Comparison of ENCODE assay signal across 13 cellular contexts in the genomic region with DNA sequence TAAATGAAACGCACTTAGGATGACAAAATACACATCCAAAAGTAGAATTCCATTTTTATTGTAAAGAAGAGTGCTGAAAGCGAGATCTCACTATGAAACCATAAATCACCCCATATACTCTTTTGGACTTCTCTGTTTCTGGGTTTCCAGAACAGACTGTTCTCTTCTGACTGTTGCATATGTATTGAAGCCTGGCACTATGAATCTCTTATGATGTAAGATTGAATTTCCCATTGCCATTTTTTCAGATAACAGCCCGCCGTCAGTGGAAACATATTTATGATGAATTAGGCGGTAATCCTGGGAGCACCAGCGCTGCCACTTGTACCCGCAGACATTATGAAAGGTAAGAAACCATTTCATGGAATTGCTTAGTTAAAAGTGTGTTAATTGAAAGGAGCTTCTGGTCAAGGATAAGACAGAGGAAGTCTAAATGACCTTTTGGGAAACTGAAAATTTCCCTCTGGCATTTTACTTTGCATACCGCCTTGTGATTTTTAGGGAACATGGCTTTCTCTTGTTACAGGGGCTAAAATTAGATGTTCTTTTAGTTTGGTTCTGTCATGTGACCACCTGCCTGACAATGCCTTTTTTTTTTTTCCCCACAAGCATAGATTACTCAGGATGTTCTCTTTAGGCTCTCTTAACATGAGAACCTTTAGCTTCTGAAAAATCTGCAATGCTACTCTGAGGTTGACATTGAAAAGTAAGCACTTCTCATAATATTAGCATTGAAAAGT.
DNase-seq lines count a peak whose midpoint lies in the region; ATAC-seq, FAIRE-seq and TF ChIP-seq lines count a peak whose summit lies in the region.
"Had no signal": no experiment of that assay in that cellular context is flagged by ENCODE, and none has a peak within 500 bp of the region (broad histone marks: within the 10 kb centered on the region; RNA-seq: fewer than 3 reads in every experiment).

No MANE protein-coding gene starts in this region.

- ATAC-seq in upper lobe of right lung = peak; percentile 64
- ATAC-seq: HCT116 had no signal

- no peaks in the 10 kb centered on the region for H3K9me3 Mint-ChIP-seq in activated naive CD4-positive, alpha-beta T cell treated with anti-CD3 and anti-CD28 coated beads for 36 hours
- no peaks in the 10 kb centered on the region for H3K9me3 Mint-ChIP-seq in nephron

- no peaks in the 10 kb centered on the region for H3K27me3 ChIP-seq in upper lobe of right lung

- CTCF ChIA-PET in activated naive CD4-positive, alpha-beta T cell treated with anti-CD3 and anti-CD28 coated beads for 36 hours (lab: Charles Lee) = interaction anchor here (0.7 to 2.1 kb wide), 2 partner anchors 9 to 183 kb away, joined by 3 to 6 read pairs; no protein-coding TSS in a partner anchor

- no peak for DNase-seq in activated naive CD4-positive, alpha-beta T cell treated with anti-CD3 and anti-CD28 coated beads for 36 hours
- no peak for DNase-seq in activated naive CD4-positive, alpha-beta T cell treated with Interleukin-2 at 50 U/mL for 16 hours
- DNase-seq in upper lobe of right lung (no peak), mesenteric fat pad (ENCODE audit: low spot score) (no peak), GM19239 (ENCODE audit: insufficient read length, low spot score) (no peak), islet precursor cell (no peak)
- DNase-seq: cerebellar nuclear complex, DMS79, NCI-H1417 treated with DMSO at 0.1 percent for 48 hours, NCI-H510A treated with DMSO at 0.1 percent for 48 hours had no signal

- intact Hi-C loops in activated naive CD4-positive, alpha-beta T cell treated with anti-CD3 and anti-CD28 coated beads for 36 hours (cut with micrococcal nuclease) = no loop called here
- intact Hi-C loops in upper lobe of right lung (cut with DNase I) = no loop called here

- no peak overlapping the region for H3K4me3 ChIP-seq in upper lobe of right lung

- H3K9me3 ChIP-seq in upper lobe of right lung = no peaks in the 10 kb centered on the region

- peak overlapping the region; percentile 34 for H3K27ac Mint-ChIP-seq in activated naive CD4-positive, alpha-beta T cell treated with anti-CD3 and anti-CD28 coated beads for 36 hours
- H3K27ac Mint-ChIP-seq in nephron = peak overlapping the region in 2 of 3 experiments; percentile 32 to 41

- H3K27ac ChIP-seq in cingulate gyrus (ENCODE audit: low read depth, low read length) (peak overlapping the region; percentile 3), upper lobe of right lung (peak overlapping the region; percentile 34)

- H3K27me3 Mint-ChIP-seq in activated naive CD4-positive, alpha-beta T cell treated with anti-CD3 and anti-CD28 coated beads for 36 hours (ENCODE audit: low read depth) = no peaks in the 10 kb centered on the region
- H3K27me3 Mint-ChIP-seq in nephron (ENCODE audit: low read depth) = no peaks in the 10 kb centered on the region

- H3K4me1 ChIP-seq in upper lobe of right lung = peaks cover 9% of the 10 kb centered on the region

- peaks cover 74% of the 10 kb centered on the region for H3K4me1 Mint-ChIP-seq in activated naive CD4-positive, alpha-beta T cell treated with anti-CD3 and anti-CD28 coated beads for 36 hours (ENCODE audit: low read depth)
- peaks cover 40% of the 10 kb centered on the region for H3K4me1 Mint-ChIP-seq in nephron

- H3K36me3 ChIP-seq in upper lobe of right lung = peaks cover 37% of the 10 kb centered on the region

- TF ChIP-seq CTCF in nephron (IDR thresholded peaks at IDR 0.05; ENCODE audit: unreplicated experiment in 3 of 3) (no peak), upper lobe of right lung (IDR thresholded peaks at IDR 0.05) (no peak)

- FAIRE-seq in GM19239 (lab: Jason Lieb, UNC) = no peak

- H3K4me3 Mint-ChIP-seq in activated naive CD4-positive, alpha-beta T cell treated with anti-CD3 and anti-CD28 coated beads for 36 hours = no peak overlapping the region
- no peak overlapping the region for H3K4me3 Mint-ChIP-seq in nephron

- H3K36me3 Mint-ChIP-seq in activated naive CD4-positive, alpha-beta T cell treated with anti-CD3 and anti-CD28 coated beads for 36 hours (ENCODE audit: low read depth) = peaks cover 87% of the 10 kb centered on the region
- H3K36me3 Mint-ChIP-seq in nephron (ENCODE audit: low read depth) = peaks cover 71% of the 10 kb centered on the region
